In the genomic region with DNA sequence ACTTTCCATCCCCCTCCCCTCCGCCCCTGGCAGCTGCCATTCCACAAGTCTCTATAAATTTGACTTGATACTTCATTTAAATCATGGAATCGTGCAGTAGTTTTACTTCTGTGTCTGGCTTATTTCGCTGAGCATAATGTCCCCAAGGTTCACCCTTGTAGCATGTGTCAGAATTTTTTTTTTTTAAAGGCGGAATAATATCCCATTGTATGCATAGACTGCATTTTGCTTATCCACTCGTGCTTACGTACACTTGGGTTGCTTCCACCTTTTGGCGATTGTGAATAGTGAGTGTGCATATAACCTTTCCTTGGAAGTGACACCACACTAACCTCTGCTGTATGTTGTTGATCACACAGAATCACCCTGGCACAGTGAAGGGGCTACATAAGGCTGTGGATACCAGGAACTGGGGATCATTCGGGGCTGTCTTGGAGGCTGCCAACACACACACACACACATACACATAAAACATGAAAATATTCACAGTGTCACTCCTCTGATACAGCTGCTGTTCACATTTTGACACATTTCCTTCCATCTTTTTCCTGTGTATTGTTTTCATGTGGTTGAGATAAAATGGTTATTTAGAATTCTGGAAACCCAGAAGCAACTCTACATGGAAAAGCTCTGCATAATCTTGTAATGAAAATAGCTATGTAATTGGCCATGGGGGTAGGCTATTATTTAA, we compare ENCODE assay signal across 42 cellular contexts. TPM values are rescaled to one million over a fixed set of nuclear protein-coding genes. Genes with fewer than 3 reads are reported as not detected.
"Had no signal": no experiment of that assay in that cellular context is flagged by ENCODE, and none has a peak within 500 bp of the region (broad histone marks: within the 10 kb centered on the region; RNA-seq: fewer than 3 reads in every experiment).

No MANE protein-coding gene starts in this region.

- H3K27me3 ChIP-seq: adrenal gland, ascending aorta, body of pancreas, brain microvascular endothelial cell, breast epithelium, cardiac muscle cell had no signal

- H3K27ac ChIP-seq: adrenal gland, ascending aorta, body of pancreas, brain microvascular endothelial cell, breast epithelium, cardiac muscle cell had no signal

- H3K4me1 Mint-ChIP-seq: activated naive CD4-positive, alpha-beta T cell treated with anti-CD3 and anti-CD28 coated beads, Interleukin-2, amount 10 ng/mL, durations not matched to agents 7 days and 5 days; activated naive CD8-positive, alpha-beta T cell treated with anti-CD3 and anti-CD28 coated beads for 36 hours; activated naive CD8-positive, alpha-beta T cell treated with anti-CD3 and anti-CD28 coated beads, Interleukin-2, amount 10 ng/mL, durations not matched to agents 7 days and 5 days; activated naive CD8-positive, alpha-beta T cell treated with anti-CD3 and anti-CD28 coated beads, Interleukin-2, amount 50 U/mL, for 24 hours; activated T-helper 17 cell treated with anti-CD3 and anti-CD28 coated beads, Interleukin-2, amount 50 U/mL, for 72 hours; brain had no signal

- H3K36me3 ChIP-seq: adrenal gland, brain microvascular endothelial cell, breast epithelium, cardiac muscle cell had no signal

- H3K4me1 ChIP-seq: adrenal gland, ascending aorta, body of pancreas, breast epithelium had no signal

- H3K4me3 Mint-ChIP-seq: activated naive CD4-positive, alpha-beta T cell treated with anti-CD3 and anti-CD28 coated beads for 36 hours; activated naive CD4-positive, alpha-beta T cell treated with anti-CD3 and anti-CD28 coated beads, Interleukin-2, amount 10 ng/mL, durations not matched to agents 7 days and 5 days; activated naive CD4-positive, alpha-beta T cell treated with anti-CD3 and anti-CD28 coated beads, Interleukin-2, amount 50 U/mL, for 24 hours; activated naive CD8-positive, alpha-beta T cell; activated naive CD8-positive, alpha-beta T cell treated with anti-CD3 and anti-CD28 coated beads for 36 hours; activated naive CD8-positive, alpha-beta T cell treated with anti-CD3 and anti-CD28 coated beads, Interleukin-2, amount 10 ng/mL, durations not matched to agents 7 days and 5 days; activated naive CD8-positive, alpha-beta T cell treated with anti-CD3 and anti-CD28 coated beads, Interleukin-2, amount 50 U/mL, for 24 hours; activated T-cell treated with anti-CD3 and anti-CD28 coated beads, Interleukin-2, amount 50 U/mL, for 24 hours; activated T-cell treated with anti-CD3 and anti-CD28 coated beads, Interleukin-2, amount 50 U/mL, for 4 hours; activated T-cell treated with anti-CD3 and anti-CD28 coated beads, Interleukin-2, amount 50 U/mL, for 72 hours; activated T-helper 1 cell treated with anti-CD3 and anti-CD28 coated beads, Interleukin-12 subunit alpha, Interleukin-12 subunit beta, Interleukin-2, Interleukin-4 antibody, amounts not matched to agents 30 ng/mL and 10 ng/mL and 1 ng/mL, durations not matched to agents 14 hours and 24 hours and 36 hours; activated T-helper 17 cell treated with anti-CD3 and anti-CD28 coated beads, Interleukin-2, amount 50 U/mL, for 72 hours; brain; central memory CD8-positive, alpha-beta T cell had no signal

- H3K4me3 ChIP-seq: adrenal gland, ascending aorta, body of pancreas, breast epithelium, cardiac muscle cell had no signal

- FAIRE-seq: astrocyte, bronchial epithelial cell had no signal

- H3K27me3 Mint-ChIP-seq: activated naive CD4-positive, alpha-beta T cell treated with anti-CD3 and anti-CD28 coated beads, Interleukin-2, amount 10 ng/mL, durations not matched to agents 7 days and 5 days; activated naive CD4-positive, alpha-beta T cell treated with anti-CD3 and anti-CD28 coated beads, Interleukin-2, amount 50 U/mL, for 24 hours; activated naive CD8-positive, alpha-beta T cell; activated naive CD8-positive, alpha-beta T cell treated with anti-CD3 and anti-CD28 coated beads for 36 hours; activated naive CD8-positive, alpha-beta T cell treated with anti-CD3 and anti-CD28 coated beads, Interleukin-2, amount 10 ng/mL, durations not matched to agents 7 days and 5 days; activated naive CD8-positive, alpha-beta T cell treated with anti-CD3 and anti-CD28 coated beads, Interleukin-2, amount 50 U/mL, for 24 hours; activated T-cell treated with anti-CD3 and anti-CD28 coated beads, Interleukin-2, amount 50 U/mL, for 24 hours; activated T-helper 17 cell treated with anti-CD3 and anti-CD28 coated beads, Interleukin-2, amount 50 U/mL, for 72 hours; brain; central memory CD8-positive, alpha-beta T cell had no signal

- H3K27ac Mint-ChIP-seq: activated naive CD4-positive, alpha-beta T cell treated with anti-CD3 and anti-CD28 coated beads for 36 hours; activated naive CD4-positive, alpha-beta T cell treated with anti-CD3 and anti-CD28 coated beads, Interleukin-2, amount 10 ng/mL, durations not matched to agents 7 days and 5 days; activated naive CD4-positive, alpha-beta T cell treated with anti-CD3 and anti-CD28 coated beads, Interleukin-2, amount 50 U/mL, for 24 hours; activated naive CD4-positive, alpha-beta T cell treated with anti-CD3 and anti-CD28 coated beads, Interleukin-2, amount 50 U/mL, for 72 hours; activated naive CD8-positive, alpha-beta T cell; activated naive CD8-positive, alpha-beta T cell treated with anti-CD3 and anti-CD28 coated beads for 36 hours; activated naive CD8-positive, alpha-beta T cell treated with anti-CD3 and anti-CD28 coated beads, Interleukin-2, amount 10 ng/mL, durations not matched to agents 7 days and 5 days; activated naive CD8-positive, alpha-beta T cell treated with anti-CD3 and anti-CD28 coated beads, Interleukin-2, amount 50 U/mL, for 24 hours; activated T-cell treated with anti-CD3 and anti-CD28 coated beads, Interleukin-2, amount 50 U/mL, for 24 hours; activated T-cell treated with anti-CD3 and anti-CD28 coated beads, Interleukin-2, amount 50 U/mL, for 72 hours; activated T-helper 1 cell treated with anti-CD3 and anti-CD28 coated beads, Interleukin-12 subunit alpha, Interleukin-12 subunit beta, Interleukin-2, Interleukin-4 antibody, amounts not matched to agents 30 ng/mL and 10 ng/mL and 1 ng/mL, durations not matched to agents 14 hours and 24 hours and 36 hours; activated T-helper 17 cell treated with anti-CD3 and anti-CD28 coated beads, Interleukin-2, amount 50 U/mL, for 72 hours; activated T-helper 2 cell treated with anti-CD3 and anti-CD28 coated beads, Interferon-gamma antibody, Interleukin-2, Interleukin-4, amounts not matched to agents 10 μg/mL and 5 μg/mL and 100 μg/mL, durations not matched to agents 14 hours and 24 hours and 36 hours; brain had no signal

- DNase-seq: activated effector memory CD4-positive, alpha-beta T cell treated with anti-CD3 and anti-CD28 coated beads, Interleukin-2, amount 50 U/mL, for 16 hours; activated effector memory CD4-positive, alpha-beta T cell treated with Interleukin-2 at 50 U/mL for 16 hours; activated gamma-delta T cell; activated gamma-delta T cell treated with Interleukin-2 at 50 U/mL for 16 hours; activated naive CD4-positive, alpha-beta T cell; activated naive CD4-positive, alpha-beta T cell treated with anti-CD3 and anti-CD28 coated beads for 36 hours; activated naive CD4-positive, alpha-beta T cell treated with anti-CD3 and anti-CD28 coated beads, Interleukin-2, amount 10 ng/mL, durations not matched to agents 7 days and 5 days; activated naive CD4-positive, alpha-beta T cell treated with anti-CD3 and anti-CD28 coated beads, Interleukin-2, amount 50 U/mL, for 16 hours; activated naive CD4-positive, alpha-beta T cell treated with Interleukin-2 at 50 U/mL for 16 hours; activated naive CD8-positive, alpha-beta T cell treated with anti-CD3 and anti-CD28 coated beads for 36 hours; activated naive CD8-positive, alpha-beta T cell treated with anti-CD3 and anti-CD28 coated beads, Interleukin-2, amount 10 ng/mL, durations not matched to agents 7 days and 5 days; activated naive CD8-positive, alpha-beta T cell treated with anti-CD3 and anti-CD28 coated beads, Interleukin-2, amount 50 U/mL, for 24 hours; activated T-cell treated with anti-CD3 and anti-CD28 coated beads for 4 hours; activated T-cell treated with anti-CD3 and anti-CD28 coated beads, Interleukin-2, amount 50 U/mL, for 1 hour; activated T-cell treated with anti-CD3 and anti-CD28 coated beads, Interleukin-2, amount 50 U/mL, for 24 hours; activated T-cell treated with anti-CD3 and anti-CD28 coated beads, Interleukin-2, amount 50 U/mL, for 4 hours; activated T-cell treated with anti-CD3 and anti-CD28 coated beads, Interleukin-2, amount 50 U/mL, for 48 hours; activated T-cell treated with anti-CD3 and anti-CD28 coated beads, Interleukin-2, amount 50 U/mL, for 72 hours; adrenal gland; amniotic stem cell; amygdala; anterior cingulate cortex; aorta; body of pancreas; brain microvascular endothelial cell; caudate nucleus; central memory CD4-positive, alpha-beta T cell; cerebellar nuclear complex had no signal

RNA-seq across cellular contexts. Expression of a gene that starts 34.5 kb away (rescaled TPM):
- total RNA-seq: activated naive CD4-positive, alpha-beta T cell treated with anti-CD3 and anti-CD28 coated beads for 36 hours; activated naive CD8-positive, alpha-beta T cell treated with anti-CD3 and anti-CD28 coated beads for 36 hours; activated T-cell treated with anti-CD3 and anti-CD28 coated beads, Interleukin-2, amount 50 U/mL, for 4 hours; activated T-helper 17 cell treated with anti-CD3 and anti-CD28 coated beads, Interleukin-2, amount 50 U/mL, for 72 hours; activated T-helper 2 cell treated with anti-CD3 and anti-CD28 coated beads, Interferon-gamma antibody, Interleukin-2, Interleukin-4, amounts not matched to agents 10 μg/mL and 5 μg/mL and 100 μg/mL, durations not matched to agents 14 hours and 24 hours and 36 hours; ascending aorta; body of pancreas; bronchial epithelial cell; cardiac septum had no signal
